Comparison of ENCODE assay signal across 19 cellular contexts in the genomic region with DNA sequence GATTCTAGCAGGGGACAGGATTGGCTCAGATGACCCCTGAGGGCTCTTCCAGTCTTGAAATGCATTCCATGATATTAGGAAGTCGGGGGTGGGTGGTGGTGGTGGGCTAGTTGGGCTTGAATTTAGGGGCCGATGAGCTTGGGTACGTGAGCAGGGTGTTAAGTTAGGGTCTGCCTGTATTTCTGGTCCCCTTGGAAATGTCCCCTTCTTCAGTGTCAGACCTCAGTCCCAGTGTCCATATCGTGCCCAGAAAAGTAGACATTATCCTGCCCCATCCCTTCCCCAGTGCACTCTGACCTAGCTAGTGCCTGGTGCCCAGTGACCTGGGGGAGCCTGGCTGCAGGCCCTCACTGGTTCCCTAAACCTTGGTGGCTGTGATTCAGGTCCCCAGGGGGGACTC. TPM values are rescaled to one million over a fixed set of nuclear protein-coding genes. Genes with fewer than 3 reads are reported as not detected.
A peak's percentile ranks its signal among the peaks of the same experiment; 100 is the strongest.
DNase-seq lines count a peak whose midpoint lies in the region; ATAC-seq and TF ChIP-seq lines count a peak whose summit lies in the region.
"Had no signal": no experiment of that assay in that cellular context is flagged by ENCODE, and none has a peak within 500 bp of the region (broad histone marks: within the 10 kb centered on the region; RNA-seq: fewer than 3 reads in every experiment).

No MANE protein-coding gene starts in this region.

- H3K27ac Mint-ChIP-seq in nephron = peak overlapping the region; percentile 66 to 71 (median 67)
- H3K27ac Mint-ChIP-seq: activated CD4-positive, alpha-beta memory T cell treated with anti-CD3 and anti-CD28 coated beads for 36 hours; activated naive CD8-positive, alpha-beta T cell treated with anti-CD3 and anti-CD28 coated beads, Interleukin-2, amount 10 ng/mL, durations not matched to agents 7 days and 5 days had no signal

- 95 to 99% methylated on average over 4 of the region's 4 CpGs for WGBS in heart right ventricle, 2 donors

- no peaks in the 10 kb centered on the region for H3K27me3 ChIP-seq in heart right ventricle
- no peaks in the 10 kb centered on the region for H3K27me3 ChIP-seq in upper lobe of right lung

- H3K4me3 Mint-ChIP-seq in nephron = peak overlapping the region in 2 of 3 experiments; percentile 82 to 83

- intact Hi-C loops in cardiac septum (cut with DNase I) (loop anchor here (2.0 to 5.0 kb wide), 2 partner anchors 15 to 364 kb away; partner anchors contain the start of gene GPX3), Right ventricle myocardium inferior (cut with DNase I) (loop anchor here (5.0 to 10.0 kb wide), 2 partner anchors 44 to 203 kb away; partner anchors contain the start of gene RBM22), heart right ventricle (cut with DNase I) (loop anchor here in 7 of 10 donors (5.0 to 10.0 kb wide), 5 partner anchors 44 to 203 kb away; partner anchors contain the start of gene RBM22 (in 1 of the 7)), upper lobe of right lung (cut with DNase I) (loop anchor here (5.0 kb wide), 1 partner anchor 96 kb away; no protein-coding TSS in a partner anchor)

- H3K9me3 ChIP-seq in heart right ventricle = no peaks in the 10 kb centered on the region
- no peaks in the 10 kb centered on the region for H3K9me3 ChIP-seq in upper lobe of right lung
- H3K9me3 ChIP-seq: SK-N-SH had no signal

- H3K36me3 Mint-ChIP-seq in nephron (ENCODE audit: low read depth) = peaks cover 7% of the 10 kb centered on the region
- H3K36me3 Mint-ChIP-seq: activated CD4-positive, alpha-beta memory T cell treated with anti-CD3 and anti-CD28 coated beads for 36 hours; activated naive CD8-positive, alpha-beta T cell treated with anti-CD3 and anti-CD28 coated beads, Interleukin-2, amount 10 ng/mL, durations not matched to agents 7 days and 5 days had no signal

- no peaks in the 10 kb centered on the region for H3K9me3 Mint-ChIP-seq in nephron
- H3K9me3 Mint-ChIP-seq: activated CD4-positive, alpha-beta memory T cell treated with anti-CD3 and anti-CD28 coated beads for 36 hours; activated naive CD8-positive, alpha-beta T cell treated with anti-CD3 and anti-CD28 coated beads, Interleukin-2, amount 10 ng/mL, durations not matched to agents 7 days and 5 days had no signal

- TF ChIP-seq CTCF in heart right ventricle (IDR thresholded peaks at IDR 0.05) = no peak
- TF ChIP-seq CTCF in nephron (IDR thresholded peaks at IDR 0.05; ENCODE audit: unreplicated experiment in 3 of 3) = no peak
- TF ChIP-seq CTCF in upper lobe of right lung (IDR thresholded peaks at IDR 0.05) = no peak

- ATAC-seq in Right ventricle myocardium inferior (no peak), heart right ventricle (no peak), upper lobe of right lung (no peak), GM19463 (IDR thresholded peaks at IDR 0.05; ENCODE audit: unreplicated experiment) (no peak)

- peaks cover 17 to 77% (median 42%) of the 10 kb centered on the region in 9 donors for H3K4me1 ChIP-seq in heart right ventricle
- peaks cover 21% of the 10 kb centered on the region for H3K4me1 ChIP-seq in upper lobe of right lung

- H3K27ac ChIP-seq in heart right ventricle (peak overlapping the region; percentile 41 to 100 (median 92)), upper lobe of right lung (peak overlapping the region; percentile 18)
- H3K27ac ChIP-seq: PC-9 had no signal

- H3K27me3 Mint-ChIP-seq in nephron (ENCODE audit: low read depth) = peaks cover 9% of the 10 kb centered on the region

- peaks cover 67% of the 10 kb centered on the region for H3K4me1 Mint-ChIP-seq in nephron

- in situ Hi-C loops in ACHN (cut with HindIII; ENCODE audit: low pct_ligation_motif_present, low pct_unique_long_range_greater_than_20kb, low sequenced_read_pairs) = no loop called here

- peak; percentile 71 for DNase-seq in cardiac septum (ENCODE audit: low spot score)
- DNase-seq in Right ventricle myocardium inferior (ENCODE audit: missing footprints) = no peak
- DNase-seq in heart right ventricle = no peak
- peak; percentile 5 for DNase-seq in upper lobe of right lung
- no peak for DNase-seq in ACHN
- DNase-seq in amygdala (lab: John Stamatoyannopoulos, UW) = no peak
- DNase-seq: activated CD4-positive, alpha-beta memory T cell treated with anti-CD3 and anti-CD28 coated beads for 36 hours; activated naive CD8-positive, alpha-beta T cell treated with anti-CD3 and anti-CD28 coated beads, Interleukin-2, amount 10 ng/mL, durations not matched to agents 7 days and 5 days; activated T-cell treated with anti-CD3 and anti-CD28 coated beads, Interleukin-2, amount 50 U/mL, for 48 hours; COR-L47; foreskin fibroblast; KBM-7; NCI-H1092; NCI-H748 treated with DMSO at 0.1 percent for 48 hours; PC-9; SK-N-SH; stimulated activated naive CD4-positive, alpha-beta T cell had no signal

- no peak overlapping the region for H3K4me3 ChIP-seq in heart right ventricle
- H3K4me3 ChIP-seq in upper lobe of right lung = no peak overlapping the region
- H3K4me3 ChIP-seq: PC-9 had no signal

- H3K36me3 ChIP-seq in heart right ventricle = peaks cover 0 to 14% (median 0%) of the 10 kb centered on the region in 9 donors
- H3K36me3 ChIP-seq in upper lobe of right lung = no peaks in the 10 kb centered on the region

RNA-seq across cellular contexts. Expression of gene MYOZ3, which starts 2.9 kb away (rescaled TPM):
- total RNA-seq in cardiac septum (10.0 TPM), Right ventricle myocardium inferior (5.5 TPM), heart right ventricle (10 to 100 TPM in 2 of 10 donors, 1 to 10 TPM in 8; 4.5 to 12.2 (median 6.0) TPM), upper lobe of right lung (1.7 TPM)
- 1 to 10 TPM in 1 of 2 donors, under 1 TPM in 1; 0.91 to 4.1 TPM for polyA plus RNA-seq in heart right ventricle
- total RNA-seq: PC-9 had no signal

RNA-seq across cellular contexts. Expression of gene SYNPO, which starts 17.7 kb away (rescaled TPM):
- 829 TPM for total RNA-seq in cardiac septum
- 587 TPM for total RNA-seq in Right ventricle myocardium inferior
- total RNA-seq in heart right ventricle = 100 to 1,000 TPM; 589 to 777 (median 703) TPM
- 100 to 1,000 TPM; 129 to 344 TPM for polyA plus RNA-seq in heart right ventricle
- total RNA-seq in upper lobe of right lung = 151 TPM

RNA-seq across cellular contexts. Expression of gene RBM22, which starts 42.7 kb away (rescaled TPM):
- 33.8 TPM for total RNA-seq in cardiac septum
- total RNA-seq in Right ventricle myocardium inferior = 30.5 TPM
- 10 to 100 TPM; 23.4 to 41.0 (median 29.3) TPM for total RNA-seq in heart right ventricle
- 10 to 100 TPM; 18.6 to 28.8 TPM for polyA plus RNA-seq in heart right ventricle
- total RNA-seq in upper lobe of right lung = 51.2 TPM

Comparison
In these comparisons a context has a peak if more than half of its experiments do, and no peak if none do; other contexts are left out.
1. DNase-seq: peak in cardiac septum (single experiment) and upper lobe of right lung (single experiment); none in Right ventricle myocardium inferior (single experiment), heart right ventricle (0 of 2), ACHN (single experiment) and amygdala (0 of 56).